8 cellular contexts compared by ENCODE assay signal in genomic region chr18:23703057-23703986, GRCh38. TPM values are rescaled to one million over a fixed set of nuclear protein-coding genes. Genes with fewer than 3 reads are reported as not detected.
DNase-seq lines count a peak whose midpoint lies in the region; ATAC-seq, FAIRE-seq and TF ChIP-seq lines count a peak whose summit lies in the region.

No MANE protein-coding gene starts in this region.

- peak; percentile 77 for ATAC-seq in GM18909 (IDR thresholded peaks at IDR 0.05; ENCODE audit: poor library complexity, unreplicated experiment)
- ATAC-seq in lung (ENCODE audit: insufficient read depth, low FRiP score): peak; percentile 44
- ATAC-seq in GM21360 (IDR thresholded peaks at IDR 0.05; ENCODE audit: unreplicated experiment): no peak

- no peaks in the 10 kb centered on the region for H3K4me1 ChIP-seq in lung (ENCODE audit: control insufficient read depth in 2 of 2, insufficient read depth in 2 of 2, low read length in 2 of 2)

- peak; percentile 53 for TF ChIP-seq CTCF in bronchial epithelial cell (IDR thresholded peaks at IDR 0.05; ENCODE audit: insufficient read depth, low read length, severe bottlenecking)
- peak; percentile 12 for TF ChIP-seq CTCF in lung (IDR thresholded peaks at IDR 0.05; ENCODE audit: control extremely low read depth, extremely low read depth)

- peaks cover 0 to 4% of the 10 kb centered on the region in 2 donors for H3K9me3 ChIP-seq in lung (ENCODE audit: control insufficient read depth in 2 of 2, insufficient read depth in 1 of 2, low read length in 1 of 2)

- FAIRE-seq in bronchial epithelial cell (lab: Jason Lieb, UNC): no peak

- H3K27ac ChIP-seq in lung (ENCODE audit: low read depth in 1 of 2, low read length in 1 of 2): no peak overlapping the region

- H3K4me3 ChIP-seq in bronchial epithelial cell (ENCODE audit: low read depth, low read length) (no peak overlapping the region), lung (no peak overlapping the region)

- H3K36me3 ChIP-seq in bronchial epithelial cell (ENCODE audit: control insufficient read depth, insufficient read depth, low read length): no peaks in the 10 kb centered on the region
- no peaks in the 10 kb centered on the region for H3K36me3 ChIP-seq in lung (ENCODE audit: control insufficient read depth in 2 of 2, insufficient read depth in 2 of 2, low read length in 2 of 2)

- peak; percentile 60 for DNase-seq in D341Med (ENCODE audit: low spot score)
- peak; percentile 45 to 53 for DNase-seq in NCI-H526 (lab: John Stamatoyannopoulos, UW)
- peak; percentile 76 for DNase-seq in bronchial epithelial cell (ENCODE audit: low read depth)
- DNase-seq in lung (ENCODE audit: low spot score): no peak
- DNase-seq in GM19240 (ENCODE audit: insufficient read length, low spot score): no peak
- DNase-seq in T1000 (lab: John Stamatoyannopoulos, UW): no peak

- WGBS in lung, 2 donors: 49 to 56% methylated on average over 6 of the region's 6 CpGs

- H3K27me3 ChIP-seq in bronchial epithelial cell (ENCODE audit: control insufficient read depth, insufficient read depth, low read length): no peaks in the 10 kb centered on the region
- no peaks in the 10 kb centered on the region for H3K27me3 ChIP-seq in lung (ENCODE audit: control insufficient read depth, insufficient read depth)

RNA-seq across cellular contexts. Expression of gene LAMA3, which starts 14.1 kb away (rescaled TPM):
- 381 and 531 TPM in 2 replicates for total RNA-seq in bronchial epithelial cell
- total RNA-seq in lung: 100 to 1,000 TPM in 1 of 2 donors, 10 to 100 TPM in 1; 81.0 to 110 TPM
- polyA plus RNA-seq in lung: 10 to 100 TPM; 14.1 to 22.8 TPM

RNA-seq across cellular contexts. Expression of gene ANKRD29, which starts 40.6 kb away (rescaled TPM):
- total RNA-seq in bronchial epithelial cell: 14.0 and 15.0 TPM in 2 replicates
- 10 to 100 TPM; 38.4 to 47.6 TPM for total RNA-seq in lung
- polyA plus RNA-seq in lung: 10 to 100 TPM; 12.5 to 60.9 TPM

Comparison
In these comparisons a context has a peak if more than half of its experiments do, and no peak if none do; other contexts are left out.
1. DNase-seq: peak in D341Med (single experiment), NCI-H526 (2 of 2) and bronchial epithelial cell (single experiment); none in lung (single experiment), GM19240 (single experiment) and T1000 (single experiment).